ENCODE assay signal across 35 cellular contexts in genomic region chr14:97353102-97353501, GRCh38.
"Had no signal": no experiment of that assay in that cellular context is flagged by ENCODE, and none has a peak within 500 bp of the region (broad histone marks: within the 10 kb centered on the region; RNA-seq: fewer than 3 reads in every experiment).

No MANE protein-coding gene starts in this region.

- H3K4me3 ChIP-seq: MG63 had no signal

- DNase-seq: Karpas-422, Kasumi-1, MG63, MM.1S, MV-4-11, NCI-H1048, NCI-H1092, NCI-H1092 treated with DMSO at 0.1 percent for 48 hours, NCI-H1105, NCI-H1105 treated with DMSO at 0.1 percent for 48 hours, NCI-H1417, NCI-H1436, NCI-H1436 treated with DMSO at 0.1 percent for 48 hours, NCI-H146, NCI-H1694, NCI-H1694 treated with DMSO at 0.1 percent for 48 hours, NCI-H187, NCI-H187 treated with DMSO at 0.1 percent for 48 hours, NCI-H1930, NCI-H2029, NCI-H2029 treated with DMSO at 0.1 percent for 48 hours, NCI-H2081, NCI-H2081 treated with DMSO at 0.1 percent for 48 hours, NCI-H2107, NCI-H2171, NCI-H2171 treated with DMSO at 0.1 percent for 48 hours, NCI-H2227 treated with DMSO at 0.1 percent for 48 hours, NCI-H226, NCI-H345, NCI-H446, NCI-H446 treated with DMSO at 0.1 percent for 48 hours, NCI-H510A, NCI-H510A treated with DMSO at 0.1 percent for 48 hours, NCI-H524, NCI-H524 treated with DMSO at 0.1 percent for 48 hours had no signal

- H3K36me3 ChIP-seq: MG63 had no signal

- H3K9me3 ChIP-seq: MG63 had no signal

- H3K27me3 ChIP-seq: MG63 had no signal
